In genomic region chr17:72338847-72339790, GRCh38 we compare ENCODE assay signal across 1 cellular context.
TF ChIP-seq lines count a peak whose summit lies in the region.

No MANE protein-coding gene starts in this region.

TF ChIP-seq in HepG2, 621 proteins besides CTCF, POLR2A, EP300 and RAD21 (continued from another document and continues in another):
- no peak for TF ChIP-seq ZNF263 (CRISPR knock-in tag; IDR thresholded peaks at IDR 0.05)
- no peak for TF ChIP-seq KLF9 (CRISPR knock-in tag; IDR thresholded peaks at IDR 0.05; ENCODE audit: low read depth)
- no peak for TF ChIP-seq SIN3A (IDR thresholded peaks at IDR 0.05; ENCODE audit: borderline replicate concordance, low read depth, low read length)
- peak; percentile 68 for TF ChIP-seq HDAC2 (CRISPR knock-in tag; IDR thresholded peaks at IDR 0.05)
- no peak for TF ChIP-seq NKX3-1 (CRISPR knock-in tag; IDR thresholded peaks at IDR 0.05)
- TF ChIP-seq RFXAP (CRISPR knock-in tag; IDR thresholded peaks at IDR 0.05; ENCODE audit: borderline replicate concordance): no peak
- no peak for TF ChIP-seq ZNF30 (CRISPR knock-in tag; IDR thresholded peaks at IDR 0.05)
- peak; percentile 95 for TF ChIP-seq ELF3 (CRISPR knock-in tag; IDR thresholded peaks at IDR 0.05)
- no peak for TF ChIP-seq ZNF3 (CRISPR knock-in tag; IDR thresholded peaks at IDR 0.05)
- peak; percentile 77 for TF ChIP-seq FOSL2 (CRISPR knock-in tag; IDR thresholded peaks at IDR 0.05)
- no peak for TF ChIP-seq SNAPC2 (CRISPR knock-in tag; IDR thresholded peaks at IDR 0.05)
- TF ChIP-seq, protein P1, sequence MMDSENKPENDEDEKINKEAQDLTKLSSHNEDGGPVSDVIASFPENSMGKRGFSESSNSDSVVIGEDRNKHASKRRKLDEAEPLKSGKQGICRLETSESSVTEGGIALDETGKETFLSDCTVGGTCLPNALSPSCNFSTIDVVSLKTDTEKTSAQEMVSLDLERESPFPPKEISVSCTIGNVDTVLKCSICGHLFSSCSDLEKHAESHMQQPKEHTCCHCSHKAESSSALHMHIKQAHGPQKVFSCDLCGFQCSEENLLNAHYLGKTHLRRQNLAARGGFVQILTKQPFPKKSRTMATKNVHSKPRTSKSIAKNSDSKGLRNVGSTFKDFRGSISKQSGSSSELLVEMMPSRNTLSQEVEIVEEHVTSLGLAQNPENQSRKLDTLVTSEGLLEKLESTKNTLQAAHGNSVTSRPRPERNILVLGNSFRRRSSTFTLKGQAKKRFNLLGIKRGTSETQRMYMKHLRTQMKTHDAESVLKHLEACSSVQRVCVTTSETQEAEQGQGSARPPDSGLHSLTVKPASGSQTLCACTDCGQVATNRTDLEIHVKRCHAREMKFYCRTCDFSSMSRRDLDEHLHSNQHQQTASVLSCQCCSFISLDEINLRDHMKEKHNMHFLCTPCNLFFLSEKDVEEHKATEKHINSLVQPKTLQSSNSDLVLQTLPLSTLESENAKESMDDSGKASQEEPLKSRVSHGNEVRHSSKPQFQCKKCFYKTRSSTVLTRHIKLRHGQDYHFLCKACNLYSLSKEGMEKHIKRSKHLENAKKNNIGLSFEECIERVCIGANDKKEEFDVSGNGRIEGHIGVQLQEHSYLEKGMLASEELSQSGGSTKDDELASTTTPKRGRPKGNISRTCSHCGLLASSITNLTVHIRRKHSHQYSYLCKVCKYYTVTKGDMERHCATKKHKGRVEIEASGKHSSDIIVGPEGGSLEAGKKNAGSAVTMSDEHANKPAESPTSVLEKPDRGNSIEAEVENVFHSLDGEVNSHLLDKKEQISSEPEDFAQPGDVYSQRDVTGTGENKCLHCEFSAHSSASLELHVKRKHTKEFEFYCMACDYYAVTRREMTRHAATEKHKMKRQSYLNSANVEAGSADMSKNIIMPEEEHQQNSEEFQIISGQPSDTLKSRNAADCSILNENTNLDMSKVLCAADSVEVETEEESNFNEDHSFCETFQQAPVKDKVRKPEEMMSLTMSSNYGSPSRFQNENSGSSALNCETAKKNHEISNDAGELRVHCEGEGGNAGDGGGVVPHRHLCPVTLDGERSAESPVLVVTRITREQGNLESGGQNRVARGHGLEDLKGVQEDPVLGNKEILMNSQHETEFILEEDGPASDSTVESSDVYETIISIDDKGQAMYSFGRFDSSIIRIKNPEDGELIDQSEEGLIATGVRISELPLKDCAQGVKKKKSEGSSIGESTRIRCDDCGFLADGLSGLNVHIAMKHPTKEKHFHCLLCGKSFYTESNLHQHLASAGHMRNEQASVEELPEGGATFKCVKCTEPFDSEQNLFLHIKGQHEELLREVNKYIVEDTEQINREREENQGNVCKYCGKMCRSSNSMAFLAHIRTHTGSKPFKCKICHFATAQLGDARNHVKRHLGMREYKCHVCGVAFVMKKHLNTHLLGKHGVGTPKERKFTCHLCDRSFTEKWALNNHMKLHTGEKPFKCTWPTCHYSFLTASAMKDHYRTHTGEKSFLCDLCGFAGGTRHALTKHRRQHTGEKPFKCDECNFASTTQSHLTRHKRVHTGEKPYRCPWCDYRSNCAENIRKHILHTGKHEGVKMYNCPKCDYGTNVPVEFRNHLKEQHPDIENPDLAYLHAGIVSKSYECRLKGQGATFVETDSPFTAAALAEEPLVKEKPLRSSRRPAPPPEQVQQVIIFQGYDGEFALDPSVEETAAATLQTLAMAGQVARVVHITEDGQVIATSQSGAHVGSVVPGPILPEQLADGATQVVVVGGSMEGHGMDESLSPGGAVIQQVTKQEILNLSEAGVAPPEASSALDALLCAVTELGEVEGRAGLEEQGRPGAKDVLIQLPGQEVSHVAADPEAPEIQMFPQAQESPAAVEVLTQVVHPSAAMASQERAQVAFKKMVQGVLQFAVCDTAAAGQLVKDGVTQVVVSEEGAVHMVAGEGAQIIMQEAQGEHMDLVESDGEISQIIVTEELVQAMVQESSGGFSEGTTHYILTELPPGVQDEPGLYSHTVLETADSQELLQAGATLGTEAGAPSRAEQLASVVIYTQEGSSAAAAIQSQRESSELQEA (CRISPR knock-in tag; IDR thresholded peaks at IDR 0.05; ENCODE audit: not compliant biosample characterization): no peak
- TF ChIP-seq ZBTB7A (CRISPR knock-in tag; IDR thresholded peaks at IDR 0.05): no peak
- TF ChIP-seq ZNF598 (CRISPR knock-in tag; IDR thresholded peaks at IDR 0.05; ENCODE audit: borderline replicate concordance): no peak
- no peak for TF ChIP-seq HNF4G (IDR thresholded peaks at IDR 0.05; ENCODE audit: borderline replicate concordance, low read depth, low read length)
- peak; percentile 15; the same call in 1 of the 2 replicates for TF ChIP-seq HNF4G (CRISPR knock-in tag; IDR thresholded peaks at IDR 0.05; ENCODE audit: borderline replicate concordance, low read depth)
- TF ChIP-seq NAIF1 (CRISPR knock-in tag; IDR thresholded peaks at IDR 0.05; ENCODE audit: borderline replicate concordance): no peak
- TF ChIP-seq JDP2 (CRISPR knock-in tag; IDR thresholded peaks at IDR 0.05; ENCODE audit: borderline replicate concordance): no peak
- TF ChIP-seq YY1 (IDR thresholded peaks at IDR 0.05; ENCODE audit: insufficient read depth, insufficient replicate concordance, low read depth, low read length): no peak
- no peak for TF ChIP-seq ZNF343 (CRISPR knock-in tag; IDR thresholded peaks at IDR 0.05)
- no peak for TF ChIP-seq ZNF549 (CRISPR knock-in tag; IDR thresholded peaks at IDR 0.05)
- TF ChIP-seq, protein P2, sequence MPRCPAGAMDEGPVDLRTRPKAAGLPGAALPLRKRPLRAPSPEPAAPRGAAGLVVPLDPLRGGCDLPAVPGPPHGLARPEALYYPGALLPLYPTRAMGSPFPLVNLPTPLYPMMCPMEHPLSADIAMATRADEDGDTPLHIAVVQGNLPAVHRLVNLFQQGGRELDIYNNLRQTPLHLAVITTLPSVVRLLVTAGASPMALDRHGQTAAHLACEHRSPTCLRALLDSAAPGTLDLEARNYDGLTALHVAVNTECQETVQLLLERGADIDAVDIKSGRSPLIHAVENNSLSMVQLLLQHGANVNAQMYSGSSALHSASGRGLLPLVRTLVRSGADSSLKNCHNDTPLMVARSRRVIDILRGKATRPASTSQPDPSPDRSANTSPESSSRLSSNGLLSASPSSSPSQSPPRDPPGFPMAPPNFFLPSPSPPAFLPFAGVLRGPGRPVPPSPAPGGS (CRISPR knock-in tag; IDR thresholded peaks at IDR 0.05): no peak
- no peak for TF ChIP-seq AGO1 (IDR thresholded peaks at IDR 0.05; ENCODE audit: low read depth, low read length, poor library complexity, severe bottlenecking)
- no peak for TF ChIP-seq ZNF136 (CRISPR knock-in tag; IDR thresholded peaks at IDR 0.05; ENCODE audit: low read depth)
- TF ChIP-seq CREB1 (IDR thresholded peaks at IDR 0.05): no peak
- peak; percentile 64 for TF ChIP-seq CREB1 (CRISPR knock-in tag; IDR thresholded peaks at IDR 0.05)
- no peak for TF ChIP-seq ZNF180 (CRISPR knock-in tag; IDR thresholded peaks at IDR 0.05; ENCODE audit: borderline replicate concordance, low read depth)
- TF ChIP-seq ZBTB3 (CRISPR knock-in tag; IDR thresholded peaks at IDR 0.05; ENCODE audit: borderline replicate concordance, low read depth): no peak
- no peak for TF ChIP-seq ZFP37 (CRISPR knock-in tag; IDR thresholded peaks at IDR 0.05; ENCODE audit: borderline replicate concordance)
- TF ChIP-seq IKZF5 (CRISPR knock-in tag; IDR thresholded peaks at IDR 0.05): peak; percentile 68; the same call in 1 of the 2 replicates
- TF ChIP-seq BHLHE40 (IDR thresholded peaks at IDR 0.05; ENCODE audit: low read length): no peak
- no peak for TF ChIP-seq ZNF766 (CRISPR knock-in tag; IDR thresholded peaks at IDR 0.05; ENCODE audit: borderline replicate concordance)
- TF ChIP-seq U2AF2 (IDR thresholded peaks at IDR 0.05; ENCODE audit: low read depth, low read length): no peak
- peak; percentile 20 for TF ChIP-seq XRCC5 (optimal IDR thresholded peaks at IDR 0.05; ENCODE audit: low read length)
- TF ChIP-seq TP53 (CRISPR knock-in tag; conservative IDR thresholded peaks at IDR 0.05): no peak
- TF ChIP-seq ZNF382 (CRISPR knock-in tag; IDR thresholded peaks at IDR 0.05; ENCODE audit: borderline replicate concordance): no peak
- TF ChIP-seq GRHL1 (CRISPR knock-in tag; conservative IDR thresholded peaks at IDR 0.05): no peak
- TF ChIP-seq ZNF547 (CRISPR knock-in tag; IDR thresholded peaks at IDR 0.05): no peak
- no peak for TF ChIP-seq PAF1 (CRISPR knock-in tag; IDR thresholded peaks at IDR 0.05)
- TF ChIP-seq MED8 (CRISPR knock-in tag; IDR thresholded peaks at IDR 0.05; ENCODE audit: insufficient replicate concordance): peak; percentile 90
- TF ChIP-seq, protein P3, sequence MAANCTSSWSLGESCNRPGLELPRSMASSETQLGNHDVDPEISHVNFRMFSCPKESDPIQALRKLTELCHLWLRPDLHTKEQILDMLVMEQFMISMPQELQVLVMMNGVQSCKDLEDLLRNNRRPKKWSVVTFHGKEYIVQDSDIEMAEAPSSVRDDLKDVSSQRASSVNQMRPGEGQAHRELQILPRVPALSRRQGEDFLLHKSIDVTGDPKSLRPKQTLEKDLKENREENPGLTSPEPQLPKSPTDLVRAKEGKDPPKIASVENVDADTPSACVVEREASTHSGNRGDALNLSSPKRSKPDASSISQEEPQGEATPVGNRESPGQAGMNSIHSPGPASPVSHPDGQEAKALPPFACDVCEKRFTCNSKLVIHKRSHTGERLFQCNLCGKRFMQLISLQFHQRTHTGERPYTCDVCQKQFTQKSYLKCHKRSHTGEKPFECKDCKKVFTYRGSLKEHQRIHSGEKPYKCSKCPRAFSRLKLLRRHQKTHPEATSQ (CRISPR knock-in tag; IDR thresholded peaks at IDR 0.05; ENCODE audit: borderline replicate concordance): no peak
- TF ChIP-seq ZNF7 (CRISPR knock-in tag; IDR thresholded peaks at IDR 0.05): no peak
- TF ChIP-seq ZNF251 (CRISPR knock-in tag; IDR thresholded peaks at IDR 0.05): no peak
- no peak for TF ChIP-seq ZNF740 (CRISPR knock-in tag; IDR thresholded peaks at IDR 0.05)
- TF ChIP-seq, protein P4, sequence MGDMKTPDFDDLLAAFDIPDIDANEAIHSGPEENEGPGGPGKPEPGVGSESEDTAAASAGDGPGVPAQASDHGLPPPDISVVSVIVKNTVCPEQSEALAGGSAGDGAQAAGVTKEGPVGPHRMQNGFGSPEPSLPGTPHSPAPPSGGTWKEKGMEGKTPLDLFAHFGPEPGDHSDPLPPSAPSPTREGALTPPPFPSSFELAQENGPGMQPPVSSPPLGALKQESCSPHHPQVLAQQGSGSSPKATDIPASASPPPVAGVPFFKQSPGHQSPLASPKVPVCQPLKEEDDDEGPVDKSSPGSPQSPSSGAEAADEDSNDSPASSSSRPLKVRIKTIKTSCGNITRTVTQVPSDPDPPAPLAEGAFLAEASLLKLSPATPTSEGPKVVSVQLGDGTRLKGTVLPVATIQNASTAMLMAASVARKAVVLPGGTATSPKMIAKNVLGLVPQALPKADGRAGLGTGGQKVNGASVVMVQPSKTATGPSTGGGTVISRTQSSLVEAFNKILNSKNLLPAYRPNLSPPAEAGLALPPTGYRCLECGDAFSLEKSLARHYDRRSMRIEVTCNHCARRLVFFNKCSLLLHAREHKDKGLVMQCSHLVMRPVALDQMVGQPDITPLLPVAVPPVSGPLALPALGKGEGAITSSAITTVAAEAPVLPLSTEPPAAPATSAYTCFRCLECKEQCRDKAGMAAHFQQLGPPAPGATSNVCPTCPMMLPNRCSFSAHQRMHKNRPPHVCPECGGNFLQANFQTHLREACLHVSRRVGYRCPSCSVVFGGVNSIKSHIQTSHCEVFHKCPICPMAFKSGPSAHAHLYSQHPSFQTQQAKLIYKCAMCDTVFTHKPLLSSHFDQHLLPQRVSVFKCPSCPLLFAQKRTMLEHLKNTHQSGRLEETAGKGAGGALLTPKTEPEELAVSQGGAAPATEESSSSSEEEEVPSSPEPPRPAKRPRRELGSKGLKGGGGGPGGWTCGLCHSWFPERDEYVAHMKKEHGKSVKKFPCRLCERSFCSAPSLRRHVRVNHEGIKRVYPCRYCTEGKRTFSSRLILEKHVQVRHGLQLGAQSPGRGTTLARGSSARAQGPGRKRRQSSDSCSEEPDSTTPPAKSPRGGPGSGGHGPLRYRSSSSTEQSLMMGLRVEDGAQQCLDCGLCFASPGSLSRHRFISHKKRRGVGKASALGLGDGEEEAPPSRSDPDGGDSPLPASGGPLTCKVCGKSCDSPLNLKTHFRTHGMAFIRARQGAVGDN (CRISPR knock-in tag; IDR thresholded peaks at IDR 0.05): peak; percentile 80
- TF ChIP-seq, protein P5, sequence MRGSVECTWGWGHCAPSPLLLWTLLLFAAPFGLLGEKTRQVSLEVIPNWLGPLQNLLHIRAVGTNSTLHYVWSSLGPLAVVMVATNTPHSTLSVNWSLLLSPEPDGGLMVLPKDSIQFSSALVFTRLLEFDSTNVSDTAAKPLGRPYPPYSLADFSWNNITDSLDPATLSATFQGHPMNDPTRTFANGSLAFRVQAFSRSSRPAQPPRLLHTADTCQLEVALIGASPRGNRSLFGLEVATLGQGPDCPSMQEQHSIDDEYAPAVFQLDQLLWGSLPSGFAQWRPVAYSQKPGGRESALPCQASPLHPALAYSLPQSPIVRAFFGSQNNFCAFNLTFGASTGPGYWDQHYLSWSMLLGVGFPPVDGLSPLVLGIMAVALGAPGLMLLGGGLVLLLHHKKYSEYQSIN (CRISPR knock-in tag; IDR thresholded peaks at IDR 0.05; ENCODE audit: borderline replicate concordance): no peak
- TF ChIP-seq, protein P6, sequence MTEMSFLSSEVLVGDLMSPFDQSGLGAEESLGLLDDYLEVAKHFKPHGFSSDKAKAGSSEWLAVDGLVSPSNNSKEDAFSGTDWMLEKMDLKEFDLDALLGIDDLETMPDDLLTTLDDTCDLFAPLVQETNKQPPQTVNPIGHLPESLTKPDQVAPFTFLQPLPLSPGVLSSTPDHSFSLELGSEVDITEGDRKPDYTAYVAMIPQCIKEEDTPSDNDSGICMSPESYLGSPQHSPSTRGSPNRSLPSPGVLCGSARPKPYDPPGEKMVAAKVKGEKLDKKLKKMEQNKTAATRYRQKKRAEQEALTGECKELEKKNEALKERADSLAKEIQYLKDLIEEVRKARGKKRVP (CRISPR knock-in tag; IDR thresholded peaks at IDR 0.05): peak in 1 of 2 experiments; percentile 79; a peak in 1 of 4 replicates
